Comparison of ENCODE assay signal across 8 cellular contexts in genomic region chr10:75399461-75400162, GRCh38. TPM values are rescaled to one million over a fixed set of nuclear protein-coding genes. Genes with fewer than 3 reads are reported as not detected.
DNase-seq lines count a peak whose midpoint lies in the region; ATAC-seq and TF ChIP-seq lines count a peak whose summit lies in the region.

No MANE protein-coding gene starts in this region.

- 2 to 3% methylated on average over 16 to 59 of the region's 71 CpGs for WGBS in body of pancreas, 2 donors

- TF ChIP-seq CTCF in body of pancreas (IDR thresholded peaks at IDR 0.05), result peak; percentile 43 to 69 (median 61)

- H3K27ac ChIP-seq in body of pancreas, result peak overlapping the region; percentile 93 to 100 (median 98)
- peak overlapping the region; percentile 96 for H3K27ac ChIP-seq in rectal smooth muscle tissue (ENCODE audit: low read depth, low read length)

- peak; percentile 5 for ATAC-seq in body of pancreas
- ATAC-seq in HG03469 (IDR thresholded peaks at IDR 0.05; ENCODE audit: unreplicated experiment), result no peak
- ATAC-seq in GM19467 (IDR thresholded peaks at IDR 0.05; ENCODE audit: unreplicated experiment), result no peak

- H3K4me3 ChIP-seq in body of pancreas (peak overlapping the region; percentile 63 to 97), iPS-11a (ENCODE audit: low read depth, low read length) (peak overlapping the region; percentile 8), rectal smooth muscle tissue (ENCODE audit: low read length) (peak overlapping the region; percentile 98)

- peak in 1 of 3 donors; percentile 7 for TF ChIP-seq POLR2A in body of pancreas (IDR thresholded peaks at IDR 0.05)

- DNase-seq in DMS53 (lab: John Stamatoyannopoulos, UW) (peak; percentile 91), HS-5 (ENCODE audit: low read depth) (peak; percentile 35), SK-MEL-5 (ENCODE audit: low read depth, low spot score) (peak; percentile 58), body of pancreas (peak; percentile 87 to 91 (median 88))

- H3K27me3 ChIP-seq in body of pancreas, result no peaks in the 10 kb centered on the region
- no peaks in the 10 kb centered on the region for H3K27me3 ChIP-seq in rectal smooth muscle tissue (ENCODE audit: control insufficient read depth, insufficient read depth, low read length)

- H3K36me3 ChIP-seq in body of pancreas (replicated peaks in 1 of 2; ENCODE audit: insufficient read depth in 1 of 2, low read depth in 2 of 2) (no peaks in the 10 kb centered on the region), rectal smooth muscle tissue (ENCODE audit: control insufficient read depth, insufficient read depth, low read length) (peaks cover 3% of the 10 kb centered on the region)

- peak overlapping the region; percentile 61 for H3K9ac ChIP-seq in rectal smooth muscle tissue (ENCODE audit: low read length)

- no peaks in the 10 kb centered on the region for H3K9me3 ChIP-seq in body of pancreas

- intact Hi-C loops in body of pancreas (cut with DNase I), result loop anchor here (10.0 kb wide), 1 partner anchor 635 kb away; no protein-coding TSS in a partner anchor

- in situ Hi-C loops in SK-MEL-5 (cut with HindIII; ENCODE audit: low pct_unique_long_range_greater_than_20kb, low sequenced_read_pairs), result no loop called here

- peaks cover 10% of the 10 kb centered on the region for H3K4me1 ChIP-seq in body of pancreas
- peaks cover 6% of the 10 kb centered on the region for H3K4me1 ChIP-seq in rectal smooth muscle tissue (ENCODE audit: control insufficient read depth, insufficient read depth, low read length)

RNA-seq across cellular contexts. Expression of gene ZNF503, which starts 2.0 kb away (rescaled TPM):
- 1.4 and 1.6 TPM in 2 replicates for total RNA-seq in SK-MEL-5 (2014; rRNA removed; shearing (Covaris generic))
- polyA plus RNA-seq in SK-MEL-5 (2015; cell fraction: cytosol; rRNA removed), result 4.9 and 5.0 TPM in 2 replicates
- 1.7 and 3.1 TPM in 2 replicates for polyA plus RNA-seq in SK-MEL-5 (2015; cell fraction: nucleus; rRNA removed)
- total RNA-seq in body of pancreas, result 10 to 100 TPM; 20.8 to 38.6 TPM

RNA-seq across cellular contexts. Expression of gene LRMDA, which starts 31.8 kb away (rescaled TPM):
- 25.2 and 70.7 TPM in 2 replicates for total RNA-seq in SK-MEL-5 (2014; rRNA removed; shearing (Covaris generic))
- 3.3 and 5.9 TPM in 2 replicates for polyA plus RNA-seq in SK-MEL-5 (2015; cell fraction: cytosol; rRNA removed)
- polyA plus RNA-seq in SK-MEL-5 (2015; cell fraction: nucleus; rRNA removed), result not detected in 2 replicates
- 10 to 100 TPM; 12.2 to 25.4 TPM for total RNA-seq in body of pancreas

Comparison
In these comparisons a context has a peak if more than half of its experiments do, and no peak if none do; other contexts are left out.
1. DNase-seq: peak in every context shown above with its lines; median percentile 91 in DMS53; 88 in body of pancreas; 58 in SK-MEL-5; 35 in HS-5.
2. H3K4me3 ChIP-seq: peak in every context shown above with its lines; median percentile 98 in rectal smooth muscle tissue; 80 in body of pancreas; 8 in iPS-11a.